1 cellular context compared by ENCODE assay signal in genomic region chr16:56950881-56951771, GRCh38.
A peak's percentile ranks its signal among the peaks of the same experiment; 100 is the strongest.
TF ChIP-seq lines count a peak whose summit lies in the region.

No MANE protein-coding gene starts in this region.

TF ChIP-seq in GM12878, 131 proteins besides CTCF, POLR2A, EP300 and RAD21 (continued from another document and continues in another):
- TF ChIP-seq BHLHE40 (IDR thresholded peaks at IDR 0.05; ENCODE audit: borderline replicate concordance in 1 of 2, low read depth in 2 of 2, low read length in 1 of 2): peak; percentile 51 to 67; a peak in 3 of 4 replicates
- no peak for TF ChIP-seq ATF3 (IDR thresholded peaks at IDR 0.05; ENCODE audit: borderline replicate concordance, extremely low read depth, low read depth, low read length)
- TF ChIP-seq SUPT20H (IDR thresholded peaks at IDR 0.05; ENCODE audit: borderline replicate concordance, control insufficient read depth, low read depth, low read length): no peak
- no peak for TF ChIP-seq ASH2L (IDR thresholded peaks at IDR 0.05; ENCODE audit: borderline replicate concordance, low read depth)
- TF ChIP-seq PBX3 (IDR thresholded peaks at IDR 0.05; ENCODE audit: insufficient replicate concordance, low read depth, low read length): no peak
- TF ChIP-seq FOXM1 (IDR thresholded peaks at IDR 0.05; ENCODE audit: low read depth, low read length): no peak
- TF ChIP-seq HDGF (IDR thresholded peaks at IDR 0.05): peak; percentile 97
- TF ChIP-seq RUNX3 (IDR thresholded peaks at IDR 0.05; ENCODE audit: low read length): peak; percentile 44
- TF ChIP-seq POU2F2 (IDR thresholded peaks at IDR 0.05; ENCODE audit: borderline replicate concordance, low read depth, low read length): 0 out of 3 replicates have a peak, but pooled peaks have one; percentile 31
- no peak for TF ChIP-seq JUNB (IDR thresholded peaks at IDR 0.05)
- TF ChIP-seq ZZZ3 (IDR thresholded peaks at IDR 0.05; ENCODE audit: control insufficient read depth, insufficient read length, low read depth): no peak
- TF ChIP-seq NR2F1 (conservative IDR thresholded peaks at IDR 0.05): peak; percentile 73
- no peak for TF ChIP-seq ZBED1 (IDR thresholded peaks at IDR 0.05; ENCODE audit: borderline replicate concordance)
- TF ChIP-seq SMC3 (IDR thresholded peaks at IDR 0.05; ENCODE audit: borderline replicate concordance, low read length): peak; percentile 71
- TF ChIP-seq KLF5 (IDR thresholded peaks at IDR 0.05; ENCODE audit: partially characterized antibody): no peak
- TF ChIP-seq SREBF1 (IDR thresholded peaks at IDR 0.05; ENCODE audit: low read length): no peak
- peak; percentile 33; the same call in 1 of the 2 replicates for TF ChIP-seq YY1 (IDR thresholded peaks at IDR 0.05; ENCODE audit: low read depth, low read length)
- 0 out of 2 replicates have a peak, but pooled peaks have one; percentile 17 for TF ChIP-seq EED (IDR thresholded peaks at IDR 0.05; ENCODE audit: low read depth)
- TF ChIP-seq CREM (IDR thresholded peaks at IDR 0.05; ENCODE audit: low read depth): peak; percentile 33; the same call in 1 of the 2 replicates
- TF ChIP-seq YBX1 (IDR thresholded peaks at IDR 0.05): no peak
- no peak; the same call in 1 of the 2 replicates for TF ChIP-seq NKRF (conservative IDR thresholded peaks at IDR 0.05)
- no peak for TF ChIP-seq ZNF384 (IDR thresholded peaks at IDR 0.05; ENCODE audit: borderline replicate concordance, low read depth, low read length)
- TF ChIP-seq ATF7 (IDR thresholded peaks at IDR 0.05; ENCODE audit: low read depth): peak; percentile 42
- TF ChIP-seq RCOR1 (conservative IDR thresholded peaks at IDR 0.05; ENCODE audit: low read depth, low read length): no peak
- no peak for TF ChIP-seq SKIL (IDR thresholded peaks at IDR 0.05; ENCODE audit: low read depth, poor library complexity, severe bottlenecking)
- TF ChIP-seq HSF1 (IDR thresholded peaks at IDR 0.05; ENCODE audit: low read depth, low read length): no peak
- TF ChIP-seq ATF2 (IDR thresholded peaks at IDR 0.05; ENCODE audit: low read length): no peak
- TF ChIP-seq CBFB (IDR thresholded peaks at IDR 0.05; ENCODE audit: low read depth): no peak
- TF ChIP-seq ELK1 (IDR thresholded peaks at IDR 0.05; ENCODE audit: low read depth, low read length): no peak
- TF ChIP-seq CHD2 (IDR thresholded peaks at IDR 0.05; ENCODE audit: borderline replicate concordance, low read depth, low read length): 0 out of 2 replicates have a peak, but pooled peaks have one; percentile 20
- no peak for TF ChIP-seq MTA3 (IDR thresholded peaks at IDR 0.05; ENCODE audit: borderline replicate concordance, low read length)
- peak; percentile 89 to 93 for TF ChIP-seq IKZF2 (IDR thresholded peaks at IDR 0.05)
- no peak for TF ChIP-seq WRNIP1 (IDR thresholded peaks at IDR 0.05; ENCODE audit: borderline replicate concordance, low read depth, low read length)
- TF ChIP-seq E2F4 (IDR thresholded peaks at IDR 0.05; ENCODE audit: low read depth, low read length): no peak
- TF ChIP-seq SUZ12 (IDR thresholded peaks at IDR 0.05; ENCODE audit: unreplicated experiment): no peak
- peak; percentile 42 for TF ChIP-seq SP1 (IDR thresholded peaks at IDR 0.05; ENCODE audit: low read depth, low read length)
- no peak for TF ChIP-seq NR2C2 (IDR thresholded peaks at IDR 0.05; ENCODE audit: borderline replicate concordance, control insufficient read depth, insufficient read length, low read depth)
- no peak for TF ChIP-seq ZBTB33 (IDR thresholded peaks at IDR 0.05)
- TF ChIP-seq NBN (IDR thresholded peaks at IDR 0.05): peak; percentile 75; the same call in 1 of the 2 replicates
- 0 out of 2 replicates have a peak, but pooled peaks have one; percentile 57 for TF ChIP-seq LARP7 (IDR thresholded peaks at IDR 0.05)
- no peak for TF ChIP-seq KDM1A (IDR thresholded peaks at IDR 0.05; ENCODE audit: borderline replicate concordance)
- TF ChIP-seq BCLAF1 (IDR thresholded peaks at IDR 0.05): no peak
- no peak for TF ChIP-seq HDAC2 (IDR thresholded peaks at IDR 0.05)
- TF ChIP-seq RELA (IDR thresholded peaks at IDR 0.05; ENCODE audit: borderline replicate concordance, partially characterized antibody): peak; percentile 38
- no peak for TF ChIP-seq SRF (IDR thresholded peaks at IDR 0.05; ENCODE audit: low read depth in 2 of 2, low read length in 2 of 2)
- no peak for TF ChIP-seq MYB (IDR thresholded peaks at IDR 0.05; ENCODE audit: borderline replicate concordance, low read depth, low read length)
- TF ChIP-seq NFYA (IDR thresholded peaks at IDR 0.05; ENCODE audit: borderline replicate concordance, low read depth, low read length): no peak
- no peak for TF ChIP-seq NRF1 (conservative IDR thresholded peaks at IDR 0.05; ENCODE audit: low read depth, low read length)
- no peak for TF ChIP-seq POLR2AphosphoS5 (IDR thresholded peaks at IDR 0.05; ENCODE audit: low read length)
- no peak for TF ChIP-seq RFX5 (IDR thresholded peaks at IDR 0.05; ENCODE audit: low read depth, low read length)
